Comparison of ENCODE assay signal across 1 cellular context in genomic region chr2:84870306-84870705, GRCh38.
TF ChIP-seq lines count a peak whose summit lies in the region.

No MANE protein-coding gene starts in this region.

TF ChIP-seq in GM12878, 131 proteins besides CTCF, POLR2A, EP300 and RAD21:
- TF ChIP-seq, protein P1, sequence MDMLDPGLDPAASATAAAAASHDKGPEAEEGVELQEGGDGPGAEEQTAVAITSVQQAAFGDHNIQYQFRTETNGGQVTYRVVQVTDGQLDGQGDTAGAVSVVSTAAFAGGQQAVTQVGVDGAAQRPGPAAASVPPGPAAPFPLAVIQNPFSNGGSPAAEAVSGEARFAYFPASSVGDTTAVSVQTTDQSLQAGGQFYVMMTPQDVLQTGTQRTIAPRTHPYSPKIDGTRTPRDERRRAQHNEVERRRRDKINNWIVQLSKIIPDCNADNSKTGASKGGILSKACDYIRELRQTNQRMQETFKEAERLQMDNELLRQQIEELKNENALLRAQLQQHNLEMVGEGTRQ (IDR thresholded peaks at IDR 0.05; ENCODE audit: borderline replicate concordance, low read depth, low read length) = no peak
- TF ChIP-seq MEF2B (IDR thresholded peaks at IDR 0.05; ENCODE audit: partially characterized antibody, poor library complexity, severe bottlenecking) = peak; percentile 82
- TF ChIP-seq, protein P2, sequence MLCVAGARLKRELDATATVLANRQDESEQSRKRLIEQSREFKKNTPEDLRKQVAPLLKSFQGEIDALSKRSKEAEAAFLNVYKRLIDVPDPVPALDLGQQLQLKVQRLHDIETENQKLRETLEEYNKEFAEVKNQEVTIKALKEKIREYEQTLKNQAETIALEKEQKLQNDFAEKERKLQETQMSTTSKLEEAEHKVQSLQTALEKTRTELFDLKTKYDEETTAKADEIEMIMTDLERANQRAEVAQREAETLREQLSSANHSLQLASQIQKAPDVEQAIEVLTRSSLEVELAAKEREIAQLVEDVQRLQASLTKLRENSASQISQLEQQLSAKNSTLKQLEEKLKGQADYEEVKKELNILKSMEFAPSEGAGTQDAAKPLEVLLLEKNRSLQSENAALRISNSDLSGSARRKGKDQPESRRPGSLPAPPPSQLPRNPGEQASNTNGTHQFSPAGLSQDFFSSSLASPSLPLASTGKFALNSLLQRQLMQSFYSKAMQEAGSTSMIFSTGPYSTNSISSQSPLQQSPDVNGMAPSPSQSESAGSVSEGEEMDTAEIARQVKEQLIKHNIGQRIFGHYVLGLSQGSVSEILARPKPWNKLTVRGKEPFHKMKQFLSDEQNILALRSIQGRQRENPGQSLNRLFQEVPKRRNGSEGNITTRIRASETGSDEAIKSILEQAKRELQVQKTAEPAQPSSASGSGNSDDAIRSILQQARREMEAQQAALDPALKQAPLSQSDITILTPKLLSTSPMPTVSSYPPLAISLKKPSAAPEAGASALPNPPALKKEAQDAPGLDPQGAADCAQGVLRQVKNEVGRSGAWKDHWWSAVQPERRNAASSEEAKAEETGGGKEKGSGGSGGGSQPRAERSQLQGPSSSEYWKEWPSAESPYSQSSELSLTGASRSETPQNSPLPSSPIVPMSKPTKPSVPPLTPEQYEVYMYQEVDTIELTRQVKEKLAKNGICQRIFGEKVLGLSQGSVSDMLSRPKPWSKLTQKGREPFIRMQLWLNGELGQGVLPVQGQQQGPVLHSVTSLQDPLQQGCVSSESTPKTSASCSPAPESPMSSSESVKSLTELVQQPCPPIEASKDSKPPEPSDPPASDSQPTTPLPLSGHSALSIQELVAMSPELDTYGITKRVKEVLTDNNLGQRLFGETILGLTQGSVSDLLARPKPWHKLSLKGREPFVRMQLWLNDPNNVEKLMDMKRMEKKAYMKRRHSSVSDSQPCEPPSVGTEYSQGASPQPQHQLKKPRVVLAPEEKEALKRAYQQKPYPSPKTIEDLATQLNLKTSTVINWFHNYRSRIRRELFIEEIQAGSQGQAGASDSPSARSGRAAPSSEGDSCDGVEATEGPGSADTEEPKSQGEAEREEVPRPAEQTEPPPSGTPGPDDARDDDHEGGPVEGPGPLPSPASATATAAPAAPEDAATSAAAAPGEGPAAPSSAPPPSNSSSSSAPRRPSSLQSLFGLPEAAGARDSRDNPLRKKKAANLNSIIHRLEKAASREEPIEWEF (IDR thresholded peaks at IDR 0.05; ENCODE audit: insufficient replicate concordance, low read depth, low read length) = no peak
- TF ChIP-seq NR2F1 (conservative IDR thresholded peaks at IDR 0.05) = 0 out of 2 replicates have a peak, but pooled peaks have one; percentile 21
- TF ChIP-seq SMC3 (IDR thresholded peaks at IDR 0.05; ENCODE audit: borderline replicate concordance, low read length) = peak; percentile 45; the same call in 1 of the 2 replicates
